In genomic region chr18:7919565-7919964, GRCh38 we compare ENCODE assay signal across 32 cellular contexts.
"Had no signal": no experiment of that assay in that cellular context is flagged by ENCODE, and none has a peak within 500 bp of the region (broad histone marks: within the 10 kb centered on the region; RNA-seq: fewer than 3 reads in every experiment).

No MANE protein-coding gene starts in this region.

- H3K9me3 Mint-ChIP-seq: activated B cell treated with CpG ODN at 0.5 μM for 24 hours; central memory CD8-positive, alpha-beta T cell had no signal

- H3K36me3 ChIP-seq: brain microvascular endothelial cell, cardiac muscle cell had no signal

- H3K27me3 Mint-ChIP-seq: activated B cell treated with CpG ODN at 0.5 μM for 24 hours; activated CD4-positive, alpha-beta memory T cell treated with anti-CD3 and anti-CD28 coated beads for 36 hours; activated naive CD8-positive, alpha-beta T cell treated with anti-CD3 and anti-CD28 coated beads for 36 hours; activated T-helper 17 cell treated with anti-CD3 and anti-CD28 coated beads, Interleukin-2, amount 50 U/mL, for 72 hours; central memory CD8-positive, alpha-beta T cell had no signal

- DNase-seq: activated B cell treated with CpG ODN at 0.5 μM for 24 hours; activated CD4-positive, alpha-beta memory T cell treated with anti-CD3 and anti-CD28 coated beads for 36 hours; activated CD4-positive, alpha-beta T cell treated with anti-CD3 and anti-CD28 coated beads for 4 hours; activated CD4-positive, alpha-beta T cell treated with anti-CD3 and anti-CD28 coated beads, Interleukin-2, amount 50 U/mL, for 1 hour; activated CD4-positive, CD25-positive, alpha-beta regulatory T cell treated with anti-CD3 and anti-CD28 coated beads, Interleukin-2, amount 50 U/mL, for 72 hours; activated CD8-positive, alpha-beta memory T cell treated with anti-CD3 and anti-CD28 coated beads, Interleukin-2, amount 50 U/mL, for 4 hours; activated effector memory CD4-positive, alpha-beta T cell treated with anti-CD3 and anti-CD28 coated beads, Interleukin-2, amount 50 U/mL, for 16 hours; activated naive CD4-positive, alpha-beta T cell; activated naive CD4-positive, alpha-beta T cell treated with anti-CD3 and anti-CD28 coated beads, Interleukin-2, amount 50 U/mL, for 16 hours; activated naive CD8-positive, alpha-beta T cell treated with anti-CD3 and anti-CD28 coated beads for 36 hours; activated T-cell treated with anti-CD3 and anti-CD28 coated beads for 4 hours; activated T-cell treated with anti-CD3 and anti-CD28 coated beads, Interleukin-2, amount 50 U/mL, for 48 hours; amniotic stem cell; aorta; brain microvascular endothelial cell; NCI-H1105; NCI-H1417 treated with DMSO at 0.1 percent for 48 hours; NCI-H187 treated with DMSO at 0.1 percent for 48 hours; NCI-H2081; NCI-H226; NCI-H446 treated with DMSO at 0.1 percent for 48 hours; NCI-H524; NCI-H69; NK-92 treated with Interleukin-12 subunit alpha and Interleukin-12 subunit beta, amount 100 ng/mL, for 24 hours; Right ventricle myocardium superior had no signal

- H3K27me3 ChIP-seq: brain microvascular endothelial cell, cardiac muscle cell had no signal

- H3K27ac ChIP-seq: brain microvascular endothelial cell, cardiac muscle cell, KMS-11, VCaP had no signal

- H3K4me3 Mint-ChIP-seq: activated B cell treated with CpG ODN at 0.5 μM for 24 hours; activated CD4-positive, alpha-beta memory T cell treated with anti-CD3 and anti-CD28 coated beads for 36 hours; activated naive CD8-positive, alpha-beta T cell treated with anti-CD3 and anti-CD28 coated beads for 36 hours; activated T-helper 17 cell treated with anti-CD3 and anti-CD28 coated beads, Interleukin-2, amount 50 U/mL, for 72 hours; central memory CD8-positive, alpha-beta T cell; T-helper 1 cell treated with Interleukin-12 subunit alpha and Interleukin-12 subunit beta and Interleukin-4 antibody, amounts not matched to agents 30 μg/mL and 1 μg/mL, for 36 hours; T-helper 2 cell treated with Interferon-gamma antibody and Interleukin-4, amounts not matched to agents 5 μg/mL and 100 μg/mL, for 36 hours had no signal

- H3K4me3 ChIP-seq: cardiac muscle cell had no signal

- ATAC-seq: activated T-helper 17 cell treated with anti-CD3 and anti-CD28 coated beads, Interleukin-2, amount 50 U/mL, for 72 hours had no signal

- H3K36me3 Mint-ChIP-seq: activated CD4-positive, alpha-beta memory T cell treated with anti-CD3 and anti-CD28 coated beads for 36 hours; activated naive CD8-positive, alpha-beta T cell treated with anti-CD3 and anti-CD28 coated beads for 36 hours had no signal

- H3K4me1 Mint-ChIP-seq: activated B cell treated with CpG ODN at 0.5 μM for 24 hours; activated naive CD8-positive, alpha-beta T cell treated with anti-CD3 and anti-CD28 coated beads for 36 hours; activated T-helper 17 cell treated with anti-CD3 and anti-CD28 coated beads, Interleukin-2, amount 50 U/mL, for 72 hours; central memory CD8-positive, alpha-beta T cell had no signal

- H3K27ac Mint-ChIP-seq: activated B cell treated with CpG ODN at 0.5 μM for 24 hours; activated CD4-positive, alpha-beta memory T cell treated with anti-CD3 and anti-CD28 coated beads for 36 hours; activated naive CD8-positive, alpha-beta T cell treated with anti-CD3 and anti-CD28 coated beads for 36 hours; activated T-helper 17 cell treated with anti-CD3 and anti-CD28 coated beads, Interleukin-2, amount 50 U/mL, for 72 hours; T-helper 1 cell treated with Interleukin-12 subunit alpha and Interleukin-12 subunit beta and Interleukin-4 antibody, amounts not matched to agents 30 μg/mL and 1 μg/mL, for 36 hours; T-helper 2 cell treated with Interferon-gamma antibody and Interleukin-4, amounts not matched to agents 5 μg/mL and 100 μg/mL, for 36 hours had no signal
